ENCODE assay signal across 1 cellular context in genomic region chr14:73784065-73784987, GRCh38.
TF ChIP-seq lines count a peak whose summit lies in the region.

No MANE protein-coding gene starts in this region.

TF ChIP-seq in H1, 55 proteins besides CTCF, POLR2A, EP300 and RAD21 (continued from another document):
- no peak for TF ChIP-seq KDM1A (IDR thresholded peaks at IDR 0.05; ENCODE audit: borderline replicate concordance, low read length)
- no peak for TF ChIP-seq CTBP2 (IDR thresholded peaks at IDR 0.05; ENCODE audit: borderline replicate concordance, insufficient read depth, insufficient read length, low read length)
- TF ChIP-seq EGR1 (IDR thresholded peaks at IDR 0.05; ENCODE audit: borderline replicate concordance, low read depth, low read length) = no peak
TF ChIP-seq in H1: peak in this region for 0.
